Comparison of ENCODE assay signal across 9 cellular contexts in the genomic region with DNA sequence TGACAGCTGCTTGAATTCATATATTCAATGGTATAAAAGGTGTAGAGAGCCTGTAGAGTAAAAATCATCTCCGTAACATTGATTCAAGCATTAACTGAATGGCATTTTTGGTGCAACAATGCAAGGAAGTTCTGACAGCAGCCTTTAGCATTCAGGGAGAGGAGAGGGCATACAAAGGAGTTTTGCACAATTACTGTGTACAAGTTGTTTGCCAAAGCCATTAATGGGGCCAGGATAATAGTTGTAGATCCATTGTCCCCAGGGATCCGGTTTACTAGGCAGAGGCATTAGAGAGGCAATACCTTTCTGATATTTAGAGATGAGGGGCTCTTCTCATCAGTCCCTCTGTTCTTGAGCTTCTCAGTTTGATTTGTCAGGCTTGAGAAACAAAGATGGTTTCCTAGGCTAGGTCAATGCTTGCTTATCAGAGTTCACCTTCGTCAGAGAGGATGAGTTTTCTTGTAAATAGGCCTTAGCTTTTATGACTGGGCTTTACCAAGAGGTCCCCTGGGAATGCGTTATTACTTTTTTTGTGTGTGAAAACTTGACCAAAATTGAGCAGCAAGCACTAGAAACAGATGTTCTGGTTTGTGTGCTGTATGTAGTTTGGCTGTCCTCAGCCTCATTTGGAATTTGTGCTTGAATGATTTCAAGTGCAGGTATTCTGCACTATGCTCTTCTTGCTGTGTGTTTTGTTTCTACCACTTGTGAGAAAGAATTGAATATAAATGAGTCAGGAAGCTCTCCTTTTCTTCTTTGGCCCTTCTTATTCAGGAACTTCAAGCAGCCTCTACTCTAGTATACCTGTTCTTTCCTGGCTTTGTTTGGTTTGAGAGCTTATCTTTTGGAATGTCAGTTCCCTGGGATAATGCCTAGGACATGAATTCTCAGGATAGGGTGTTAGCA. TPM values are rescaled to one million over a fixed set of nuclear protein-coding genes. Genes with fewer than 3 reads are reported as not detected.
A peak's percentile ranks its signal among the peaks of the same experiment; 100 is the strongest.
DNase-seq lines count a peak whose midpoint lies in the region; ATAC-seq and TF ChIP-seq lines count a peak whose summit lies in the region.
"Had no signal": no experiment of that assay in that cellular context is flagged by ENCODE, and none has a peak within 500 bp of the region (broad histone marks: within the 10 kb centered on the region; RNA-seq: fewer than 3 reads in every experiment).

No MANE protein-coding gene starts in this region.

- TF ChIP-seq CTCF in SK-N-SH (IDR thresholded peaks at IDR 0.05) (no peak), stomach (IDR thresholded peaks at IDR 0.05) (no peak)

- TF ChIP-seq POLR2A in GM18505 (IDR thresholded peaks at IDR 0.05; ENCODE audit: borderline replicate concordance, extremely low read depth, insufficient read depth, insufficient read length) (no peak), stomach (IDR thresholded peaks at IDR 0.05) (no peak)

- peaks cover 3% of the 10 kb centered on the region for H3F3A ChIP-seq in SK-N-SH (replicated peaks; ENCODE audit: insufficient read depth)

- H4K20me1 ChIP-seq in SK-N-SH (ENCODE audit: insufficient read depth) = peaks cover 56% of the 10 kb centered on the region

- POLR2A ChIA-PET in SK-N-SH (lab: Yijun Ruan, JAX) = no interaction called here

- no peak overlapping the region for H2AFZ ChIP-seq in SK-N-SH (ENCODE audit: low read depth)

- H3K4me1 ChIP-seq in HUES48 (ENCODE audit: control insufficient read depth, insufficient read depth, low read length) (peaks cover 68% of the 10 kb centered on the region), SK-N-SH (ENCODE audit: control insufficient read depth in 1 of 2, insufficient read depth in 2 of 2, low read depth in 1 of 2, low read length in 1 of 2) (no peaks in the 10 kb centered on the region; a peak in 1 of 4 replicates), stomach (peaks cover 0 to 33% (median 15%) of the 10 kb centered on the region in 4 donors)

- peak overlapping the region; percentile 92 for H3K27ac ChIP-seq in HUES48 (ENCODE audit: low read depth, low read length)
- H3K27ac ChIP-seq in SK-N-SH (ENCODE audit: low read depth in 2 of 2, low read length in 1 of 2) = no peak overlapping the region
- no peak overlapping the region for H3K27ac ChIP-seq in stomach

- ATAC-seq in GM18505 (IDR thresholded peaks at IDR 0.05; ENCODE audit: unreplicated experiment) (peak; percentile 61), GM21737 (IDR thresholded peaks at IDR 0.05; ENCODE audit: unreplicated experiment) (peak; percentile 74)

- 98% methylated on average over 4 of the region's 4 CpGs for WGBS in SK-N-SH (ENCODE audit: low lambda C conversion rate)
- 61 to 78% (median 66%) methylated on average over 4 of the region's 4 CpGs for WGBS in stomach, 5 donors

- H3K4me3 ChIP-seq in HUES48 (ENCODE audit: low read depth, low read length) = peak overlapping the region; percentile 35
- H3K4me3 ChIP-seq in SK-N-SH (ENCODE audit: low read depth in 2 of 2, low read length in 1 of 2) = no peak overlapping the region
- no peak overlapping the region for H3K4me3 ChIP-seq in stomach

- H3K36me3 ChIP-seq in HUES48 (ENCODE audit: control insufficient read depth, insufficient read depth, low read length) (peaks cover 30% of the 10 kb centered on the region), SK-N-SH (replicated peaks in 1 of 2; ENCODE audit: control insufficient read depth in 1 of 2, insufficient read depth in 2 of 2, low read length in 1 of 2) (peaks cover 32 to 56% of the 10 kb centered on the region in 2 experiments), stomach (peaks cover 13 to 37% (median 35%) of the 10 kb centered on the region in 4 donors)

- no peaks in the 10 kb centered on the region for H3K9me2 ChIP-seq in SK-N-SH

- no peak for TF ChIP-seq EP300 in SK-N-SH (IDR thresholded peaks at IDR 0.05; ENCODE audit: borderline replicate concordance in 1 of 2, low read depth in 1 of 2, low read length in 1 of 2)
- no peak for TF ChIP-seq EP300 in stomach (IDR thresholded peaks at IDR 0.05)

- H3K27me3 ChIP-seq in HUES48 (ENCODE audit: control insufficient read depth, insufficient read depth, low read length) (no peaks in the 10 kb centered on the region), SK-N-SH (ENCODE audit: insufficient read depth) (no peaks in the 10 kb centered on the region), stomach (no peaks in the 10 kb centered on the region)

- DNase-seq in germinal center (ENCODE audit: low spot score) = peak; percentile 13
- no peak for DNase-seq in GM19240 (ENCODE audit: insufficient read length, low spot score)
- no peak for DNase-seq in NCI-H526 treated with DMSO at 0.1 percent for 48 hours (lab: John Stamatoyannopoulos, UW)
- DNase-seq in SK-N-SH = no peak
- DNase-seq in stomach = no peak
- DNase-seq: T1000 had no signal

- peaks cover 99% of the 10 kb centered on the region for H3K79me2 ChIP-seq in SK-N-SH (ENCODE audit: insufficient read depth)

- no peak for TF ChIP-seq RAD21 in SK-N-SH (IDR thresholded peaks at IDR 0.05; ENCODE audit: low read length)

- no peak overlapping the region for H3K4me2 ChIP-seq in SK-N-SH

- CTCF ChIA-PET in SK-N-SH (lab: Yijun Ruan, JAX) = interaction anchor here (0.8 to 2.8 kb wide), 9 partner anchors 8 to 525 kb away, joined by 3 to 7 read pairs (median 3); a partner anchor contains a TSS

- H3K9me3 ChIP-seq in HUES48 (ENCODE audit: control insufficient read depth, insufficient read depth, low read length) (no peaks in the 10 kb centered on the region), SK-N-SH (0 out of 2 replicates have a peak, but pooled peaks cover 5% of the 10 kb centered on the region), stomach (peaks cover 0 to 10% (median 4%) of the 10 kb centered on the region in 4 donors)

- intact Hi-C loops in stomach (cut with DNase I; ENCODE audit: low total_unique reads) = no loop called here

- H3K9ac ChIP-seq in HUES48 (ENCODE audit: low read depth, low read length) (peak overlapping the region; percentile 28), SK-N-SH (no peak overlapping the region)

TF ChIP-seq in SK-N-SH, 30 proteins besides CTCF, POLR2A, EP300 and RAD21 (continues in another document):
- TF ChIP-seq NFIC (IDR thresholded peaks at IDR 0.05; ENCODE audit: borderline replicate concordance) (no peak), TEAD4 (IDR thresholded peaks at IDR 0.05; ENCODE audit: borderline replicate concordance, insufficient read depth) (no peak), POLR2AphosphoS5 (IDR thresholded peaks at IDR 0.05; ENCODE audit: low read depth, low read length) (no peak), NRF1 (IDR thresholded peaks at IDR 0.05; ENCODE audit: low read depth, low read length) (no peak), FOXJ3 (CRISPR knock-in tag; IDR thresholded peaks at IDR 0.05) (no peak), TCF12 (IDR thresholded peaks at IDR 0.05) (no peak), FOXM1 (IDR thresholded peaks at IDR 0.05; ENCODE audit: low read depth) (no peak), GABPA (IDR thresholded peaks at IDR 0.05; ENCODE audit: low read depth) (no peak)
- TF ChIP-seq, protein P1, sequence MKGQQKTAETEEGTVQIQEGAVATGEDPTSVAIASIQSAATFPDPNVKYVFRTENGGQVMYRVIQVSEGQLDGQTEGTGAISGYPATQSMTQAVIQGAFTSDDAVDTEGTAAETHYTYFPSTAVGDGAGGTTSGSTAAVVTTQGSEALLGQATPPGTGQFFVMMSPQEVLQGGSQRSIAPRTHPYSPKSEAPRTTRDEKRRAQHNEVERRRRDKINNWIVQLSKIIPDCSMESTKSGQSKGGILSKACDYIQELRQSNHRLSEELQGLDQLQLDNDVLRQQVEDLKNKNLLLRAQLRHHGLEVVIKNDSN (IDR thresholded peaks at IDR 0.05; ENCODE audit: borderline replicate concordance, low read depth) = no peak
- TF ChIP-seq, protein P2, sequence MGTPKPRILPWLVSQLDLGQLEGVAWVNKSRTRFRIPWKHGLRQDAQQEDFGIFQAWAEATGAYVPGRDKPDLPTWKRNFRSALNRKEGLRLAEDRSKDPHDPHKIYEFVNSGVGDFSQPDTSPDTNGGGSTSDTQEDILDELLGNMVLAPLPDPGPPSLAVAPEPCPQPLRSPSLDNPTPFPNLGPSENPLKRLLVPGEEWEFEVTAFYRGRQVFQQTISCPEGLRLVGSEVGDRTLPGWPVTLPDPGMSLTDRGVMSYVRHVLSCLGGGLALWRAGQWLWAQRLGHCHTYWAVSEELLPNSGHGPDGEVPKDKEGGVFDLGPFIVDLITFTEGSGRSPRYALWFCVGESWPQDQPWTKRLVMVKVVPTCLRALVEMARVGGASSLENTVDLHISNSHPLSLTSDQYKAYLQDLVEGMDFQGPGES (IDR thresholded peaks at IDR 0.05; ENCODE audit: low read depth, low read length) = no peak
- TF ChIP-seq, protein P3, sequence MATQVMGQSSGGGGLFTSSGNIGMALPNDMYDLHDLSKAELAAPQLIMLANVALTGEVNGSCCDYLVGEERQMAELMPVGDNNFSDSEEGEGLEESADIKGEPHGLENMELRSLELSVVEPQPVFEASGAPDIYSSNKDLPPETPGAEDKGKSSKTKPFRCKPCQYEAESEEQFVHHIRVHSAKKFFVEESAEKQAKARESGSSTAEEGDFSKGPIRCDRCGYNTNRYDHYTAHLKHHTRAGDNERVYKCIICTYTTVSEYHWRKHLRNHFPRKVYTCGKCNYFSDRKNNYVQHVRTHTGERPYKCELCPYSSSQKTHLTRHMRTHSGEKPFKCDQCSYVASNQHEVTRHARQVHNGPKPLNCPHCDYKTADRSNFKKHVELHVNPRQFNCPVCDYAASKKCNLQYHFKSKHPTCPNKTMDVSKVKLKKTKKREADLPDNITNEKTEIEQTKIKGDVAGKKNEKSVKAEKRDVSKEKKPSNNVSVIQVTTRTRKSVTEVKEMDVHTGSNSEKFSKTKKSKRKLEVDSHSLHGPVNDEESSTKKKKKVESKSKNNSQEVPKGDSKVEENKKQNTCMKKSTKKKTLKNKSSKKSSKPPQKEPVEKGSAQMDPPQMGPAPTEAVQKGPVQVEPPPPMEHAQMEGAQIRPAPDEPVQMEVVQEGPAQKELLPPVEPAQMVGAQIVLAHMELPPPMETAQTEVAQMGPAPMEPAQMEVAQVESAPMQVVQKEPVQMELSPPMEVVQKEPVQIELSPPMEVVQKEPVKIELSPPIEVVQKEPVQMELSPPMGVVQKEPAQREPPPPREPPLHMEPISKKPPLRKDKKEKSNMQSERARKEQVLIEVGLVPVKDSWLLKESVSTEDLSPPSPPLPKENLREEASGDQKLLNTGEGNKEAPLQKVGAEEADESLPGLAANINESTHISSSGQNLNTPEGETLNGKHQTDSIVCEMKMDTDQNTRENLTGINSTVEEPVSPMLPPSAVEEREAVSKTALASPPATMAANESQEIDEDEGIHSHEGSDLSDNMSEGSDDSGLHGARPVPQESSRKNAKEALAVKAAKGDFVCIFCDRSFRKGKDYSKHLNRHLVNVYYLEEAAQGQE (IDR thresholded peaks at IDR 0.05; ENCODE audit: low read depth, low read length) = no peak

RNA-seq across cellular contexts. Expression of a gene that starts 32.0 kb away (rescaled TPM):
- polyA plus RNA-seq in SK-N-SH (2012; rRNA removed) = 165 and 168 TPM in 2 replicates
- polyA plus RNA-seq in SK-N-SH (2012; cell fraction: cytosol; rRNA removed) = 112 and 138 TPM in 2 replicates
- polyA plus RNA-seq in SK-N-SH (2012; cell fraction: nucleus; rRNA removed) = 126 and 165 TPM in 2 replicates
- 100 to 1,000 TPM; 123 to 799 (median 162) TPM for total RNA-seq in stomach
- polyA plus RNA-seq in stomach = 10 to 100 TPM; 63.3 to 89.4 (median 85.9) TPM
